ENCODE assay signal across 8 cellular contexts in genomic region chr12:109393437-109394345, GRCh38. TPM values are rescaled to one million over a fixed set of nuclear protein-coding genes. Genes with fewer than 3 reads are reported as not detected.
A peak's percentile ranks its signal among the peaks of the same experiment; 100 is the strongest.
DNase-seq lines count a peak whose midpoint lies in the region; ATAC-seq and TF ChIP-seq lines count a peak whose summit lies in the region.

No MANE protein-coding gene starts in this region.

- H3K9me3 ChIP-seq in HEK293 (ENCODE audit: control insufficient read depth, insufficient read depth, low read depth, low read length) (no peaks in the 10 kb centered on the region), neutrophil (no peaks in the 10 kb centered on the region)

- ATAC-seq in HG02610 (IDR thresholded peaks at IDR 0.05; ENCODE audit: unreplicated experiment) (no peak), HG03135 (IDR thresholded peaks at IDR 0.05; ENCODE audit: unreplicated experiment) (no peak)

- no peaks in the 10 kb centered on the region for H3K4me1 ChIP-seq in HEK293 (ENCODE audit: control insufficient read depth, insufficient read depth, low read length)
- H3K4me1 ChIP-seq in neutrophil (ENCODE audit: control insufficient read depth in 1 of 2, insufficient read depth in 1 of 2, low read depth in 1 of 2, low read length in 1 of 2), result no peaks in the 10 kb centered on the region

- peak; percentile 82 for DNase-seq in COLO829 (ENCODE audit: low spot score)
- peak; percentile 33 for DNase-seq in NCI-H748 treated with DMSO at 0.1 percent for 48 hours (lab: John Stamatoyannopoulos, UW)
- DNase-seq in activated T-cell treated with anti-CD3 and anti-CD28 coated beads for 48 hours (ENCODE audit: low read depth), result peak; percentile 11
- DNase-seq in fibroblast of the aortic adventitia (ENCODE audit: low read depth), result peak; percentile 73

- H3K36me3 ChIP-seq in HEK293 (ENCODE audit: control insufficient read depth in 2 of 2, insufficient read depth in 1 of 2, low read length in 2 of 2), result no peaks in the 10 kb centered on the region
- H3K36me3 ChIP-seq in neutrophil, result no peaks in the 10 kb centered on the region

- CTCF ChIA-PET in HEK293 (lab: Yijun Ruan, JAX), result interaction anchor here (0.5 to 4.0 kb wide), 41 partner anchors 10 to 1197 kb away, joined by 3 to 42 read pairs (median 4); partner anchors contain the start of gene MYO1H

- TF ChIP-seq CTCF in HEK293 (tag by site-specific recombination; IDR thresholded peaks at IDR 0.05), result no peak
- peak; percentile 95 for TF ChIP-seq CTCF in fibroblast of the aortic adventitia (IDR thresholded peaks at IDR 0.05; ENCODE audit: insufficient read depth, low read length)
- peak; percentile 70 for TF ChIP-seq CTCF in neutrophil (IDR thresholded peaks at IDR 0.05)

- POLR2A ChIA-PET in HEK293 (lab: Yijun Ruan, JAX), result no interaction called here

- no peak overlapping the region for H3K27ac ChIP-seq in HEK293 (ENCODE audit: extremely low read depth, low read depth, low read length)
- no peak overlapping the region for H3K27ac ChIP-seq in neutrophil

- no peak overlapping the region for H3K4me3 ChIP-seq in HEK293 (ENCODE audit: low read depth, low read length)
- no peak overlapping the region for H3K4me3 ChIP-seq in fibroblast of the aortic adventitia (ENCODE audit: low read depth, low read length)
- H3K4me3 ChIP-seq in neutrophil (ENCODE audit: low read depth in 1 of 2, low read length in 1 of 2), result no peak overlapping the region

- peaks cover 8% of the 10 kb centered on the region for H3K27me3 ChIP-seq in neutrophil

TF ChIP-seq in HEK293, 187 proteins besides CTCF, POLR2A, EP300 and RAD21 (continues in another document):
- TF ChIP-seq ZBTB44 (tag by site-specific recombination; IDR thresholded peaks at IDR 0.05) (no peak), ZNF138 (tag by site-specific recombination; IDR thresholded peaks at IDR 0.05; ENCODE audit: borderline replicate concordance) (no peak), ZNF791 (tag by site-specific recombination; IDR thresholded peaks at IDR 0.05) (no peak), ZNF239 (tag by site-specific recombination; IDR thresholded peaks at IDR 0.05) (no peak), SP7 (tag by site-specific recombination; IDR thresholded peaks at IDR 0.05) (no peak), ZNF366 (tag by site-specific recombination; conservative IDR thresholded peaks at IDR 0.05) (peak; percentile 98), ZSCAN5A (tag by site-specific recombination; IDR thresholded peaks at IDR 0.05) (no peak), ZNF175 (tag by site-specific recombination; IDR thresholded peaks at IDR 0.05) (no peak), ZBTB49 (tag by site-specific recombination; IDR thresholded peaks at IDR 0.05; ENCODE audit: low read depth) (no peak), ZNF747 (tag by site-specific recombination; IDR thresholded peaks at IDR 0.05) (no peak), ZNF449 (tag by site-specific recombination; IDR thresholded peaks at IDR 0.05) (no peak), ZNF10 (tag by site-specific recombination; IDR thresholded peaks at IDR 0.05) (no peak), ZNF2 (tag by site-specific recombination; IDR thresholded peaks at IDR 0.05) (no peak), ZNF423 (tag by site-specific recombination; IDR thresholded peaks at IDR 0.05) (no peak), ZNF302 (tag by site-specific recombination; IDR thresholded peaks at IDR 0.05; ENCODE audit: low read depth) (no peak), ZNF157 (tag by site-specific recombination; IDR thresholded peaks at IDR 0.05) (0 out of 2 replicates have a peak, but pooled peaks have one; percentile 17), ZNF654 (tag by site-specific recombination; IDR thresholded peaks at IDR 0.05; ENCODE audit: low read depth) (peak; percentile 80), AEBP2 (tag by site-specific recombination; IDR thresholded peaks at IDR 0.05; ENCODE audit: borderline replicate concordance) (no peak), ZNF133 (tag by site-specific recombination; IDR thresholded peaks at IDR 0.05) (peak; percentile 32; the same call in 1 of the 2 replicates), ZBTB26 (tag by site-specific recombination; optimal IDR thresholded peaks at IDR 0.05) (no peak), SALL2 (tag by site-specific recombination; IDR thresholded peaks at IDR 0.05; ENCODE audit: borderline replicate concordance) (no peak), ZNF223 (tag by site-specific recombination; IDR thresholded peaks at IDR 0.05) (no peak), ZNF664 (tag by site-specific recombination; IDR thresholded peaks at IDR 0.05) (no peak), ZNF521 (tag by site-specific recombination; IDR thresholded peaks at IDR 0.05) (no peak), WT1 (tag by site-specific recombination; IDR thresholded peaks at IDR 0.05) (no peak), ZNF37A (tag by site-specific recombination; IDR thresholded peaks at IDR 0.05) (no peak)

RNA-seq across cellular contexts. Expression of gene MYO1H, which starts 46.0 kb away (rescaled TPM):
- total RNA-seq in fibroblast of the aortic adventitia (ENCODE audit: low replicate concordance), result not detected in 2 replicates

Comparison
In these comparisons a context has a peak if more than half of its experiments do, and no peak if none do; other contexts are left out.
1. DNase-seq: peak in every context shown above with its lines; median percentile 82 in COLO829; 73 in fibroblast of the aortic adventitia; 33 in NCI-H748 treated with DMSO at 0.1 percent for 48 hours; 11 in activated T-cell treated with anti-CD3 and anti-CD28 coated beads for 48 hours.